In the genomic region with DNA sequence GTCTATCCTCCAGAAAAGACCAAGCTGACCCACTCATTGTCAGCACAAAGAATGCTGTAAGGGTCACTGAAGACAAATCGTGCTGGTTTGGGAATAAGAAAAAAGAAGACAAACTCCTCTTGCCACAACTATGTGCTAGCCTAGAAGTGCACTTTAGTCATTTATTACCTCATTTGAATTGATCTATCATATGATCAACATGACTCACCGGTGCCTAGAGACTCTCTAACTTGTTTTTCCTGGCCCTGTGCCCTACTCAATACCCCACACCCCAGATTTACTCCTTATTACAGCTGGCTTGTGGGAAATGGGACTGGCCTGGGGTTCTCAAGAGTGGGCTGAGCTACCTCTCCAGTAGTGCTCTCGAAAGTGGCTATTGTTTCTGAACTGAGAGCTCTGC, we compare ENCODE assay signal across 10 cellular contexts. TPM values are rescaled to one million over a fixed set of nuclear protein-coding genes. Genes with fewer than 3 reads are reported as not detected.
DNase-seq lines count a peak whose midpoint lies in the region; ATAC-seq, FAIRE-seq and TF ChIP-seq lines count a peak whose summit lies in the region.
"Had no signal": no experiment of that assay in that cellular context is flagged by ENCODE, and none has a peak within 500 bp of the region (broad histone marks: within the 10 kb centered on the region; RNA-seq: fewer than 3 reads in every experiment).

No MANE protein-coding gene starts in this region.

- no peak for FAIRE-seq in GM19239 (lab: Jason Lieb, UNC)

- peaks cover 0 to 9% (median 6%) of the 10 kb centered on the region in 4 donors for H3K4me1 ChIP-seq in liver (ENCODE audit: control insufficient read depth in 4 of 4, insufficient read depth in 4 of 4, low read length in 3 of 4)

- H3K27ac ChIP-seq in AG04450 (ENCODE audit: low read depth, low read length) (peak overlapping the region; percentile 62), liver (ENCODE audit: low read depth in 1 of 2, low read length in 2 of 2) (peak overlapping the region; percentile 45 to 72)
- H3K27ac ChIP-seq: heart left ventricle had no signal

- H3K27me3 Mint-ChIP-seq in brain = peaks cover 2% of the 10 kb centered on the region
- H3K27me3 Mint-ChIP-seq in endothelial cell (ENCODE audit: unreplicated experiment) = peaks cover 4% of the 10 kb centered on the region

- H3K9me3 ChIP-seq in AG04450 (ENCODE audit: control insufficient read depth, insufficient read depth, low read length) = peaks cover 11% of the 10 kb centered on the region; the same call in 1 of the 2 replicates
- H3K9me3 ChIP-seq in liver (ENCODE audit: control insufficient read depth in 4 of 4, low read length in 3 of 4) = no peaks in the 10 kb centered on the region
- H3K9me3 ChIP-seq: heart left ventricle had no signal

- peaks cover 22% of the 10 kb centered on the region for H3K4me1 Mint-ChIP-seq in brain
- H3K4me1 Mint-ChIP-seq in endothelial cell (ENCODE audit: unreplicated experiment) = peaks cover 5% of the 10 kb centered on the region

- 25% methylated on average over 3 of the region's 3 CpGs for WGBS in liver

- TF ChIP-seq CTCF in AG04450 (IDR thresholded peaks at IDR 0.05; ENCODE audit: low read depth, low read length) (no peak), brain (conservative IDR thresholded peaks at IDR 0.05) (no peak), liver (IDR thresholded peaks at IDR 0.05; ENCODE audit: low read depth, low read length, missing input control) (no peak), endothelial cell (IDR thresholded peaks at IDR 0.05; ENCODE audit: unreplicated experiment) (no peak)

- H3K27me3 ChIP-seq in AG04450 (ENCODE audit: control insufficient read depth, insufficient read depth, low read length) (no peaks in the 10 kb centered on the region), liver (ENCODE audit: control insufficient read depth in 4 of 4, insufficient read depth in 4 of 4, low read length in 3 of 4) (no peaks in the 10 kb centered on the region)
- H3K27me3 ChIP-seq: heart left ventricle had no signal

- H3K4me3 ChIP-seq in AG04450 (ENCODE audit: low read depth, low read length) (no peak overlapping the region), liver (ENCODE audit: low read depth in 1 of 3, low read length in 3 of 3) (no peak overlapping the region)
- H3K4me3 ChIP-seq: heart left ventricle had no signal

- peaks cover 0 to 4% (median 0%) of the 10 kb centered on the region in 5 experiments for H3K9me3 Mint-ChIP-seq in brain
- no peaks in the 10 kb centered on the region for H3K9me3 Mint-ChIP-seq in endothelial cell (ENCODE audit: unreplicated experiment)

- H3K4me3 Mint-ChIP-seq in brain (no peak overlapping the region), endothelial cell (ENCODE audit: unreplicated experiment) (no peak overlapping the region)

- DNase-seq in AG04450 (ENCODE audit: low read depth, low spot score) = peak; percentile 78
- peak; percentile 69 for DNase-seq in HK-2 (ENCODE audit: unreplicated experiment)
- DNase-seq in GM19239 (ENCODE audit: insufficient read length, low spot score) = no peak
- no peak for DNase-seq in stimulated activated CD4-positive, alpha-beta T cell treated with anti-CD3 and anti-CD28 coated beads, Interleukin-4, amount 100 ng/mL, for 1 hour
- DNase-seq in endothelial cell (ENCODE audit: low spot score) = no peak
- DNase-seq: heart left ventricle, NCI-H2227 treated with DMSO at 0.1 percent for 48 hours had no signal

- no peaks in the 10 kb centered on the region for H3K36me3 ChIP-seq in liver (ENCODE audit: control insufficient read depth in 4 of 4, insufficient read depth in 3 of 4, low read depth in 1 of 4, low read length in 3 of 4)
- H3K36me3 ChIP-seq: heart left ventricle had no signal

- TF ChIP-seq RAD21 in liver (IDR thresholded peaks at IDR 0.05) = peak in 1 of 2 donors; percentile 31

- H3K36me3 Mint-ChIP-seq in brain (no peaks in the 10 kb centered on the region), endothelial cell (ENCODE audit: low read depth, unreplicated experiment) (no peaks in the 10 kb centered on the region)

- no peak for ATAC-seq in GM19452 (IDR thresholded peaks at IDR 0.05; ENCODE audit: unreplicated experiment)

- no peak overlapping the region for H3K9ac ChIP-seq in liver (ENCODE audit: low read depth in 1 of 2, low read length in 2 of 2)

- CTCF ChIA-PET in AG04450 (lab: Charles Lee) = no interaction called here

- H3K27ac Mint-ChIP-seq in brain = peak overlapping the region in 3 of 5 experiments; percentile 32 to 91 (median 54)
- no peak overlapping the region for H3K27ac Mint-ChIP-seq in endothelial cell (ENCODE audit: unreplicated experiment)

- POLR2A ChIA-PET in AG04450 (lab: Yijun Ruan, JAX) = no interaction called here

TF ChIP-seq in liver, 16 proteins besides CTCF, POLR2A, EP300 and RAD21:
- TF ChIP-seq TAF1 (conservative IDR thresholded peaks at IDR 0.05) (no peak), FOXA2 (IDR thresholded peaks at IDR 0.05) (peak; percentile 57), REST (IDR thresholded peaks at IDR 0.05) (no peak), NR2F2 (IDR thresholded peaks at IDR 0.05) (no peak), ATF3 (IDR thresholded peaks at IDR 0.05) (peak; percentile 86), JUND (IDR thresholded peaks at IDR 0.05) (peak; percentile 96 to 100), FOXA1 (IDR thresholded peaks at IDR 0.05) (no peak), HNF4A (conservative IDR thresholded peaks at IDR 0.05) (peak; percentile 72 to 85), RXRA (IDR thresholded peaks at IDR 0.05) (peak; percentile 24 to 80), YY1 (IDR thresholded peaks at IDR 0.05) (peak; percentile 46), GABPA (IDR thresholded peaks at IDR 0.05 in 1 of 2, conservative IDR thresholded peaks at IDR 0.05 in 1 of 2) (no peak), HNF4G (IDR thresholded peaks at IDR 0.05) (no peak), SP1 (IDR thresholded peaks at IDR 0.05) (peak; percentile 30)
- TF ChIP-seq, protein P1, sequence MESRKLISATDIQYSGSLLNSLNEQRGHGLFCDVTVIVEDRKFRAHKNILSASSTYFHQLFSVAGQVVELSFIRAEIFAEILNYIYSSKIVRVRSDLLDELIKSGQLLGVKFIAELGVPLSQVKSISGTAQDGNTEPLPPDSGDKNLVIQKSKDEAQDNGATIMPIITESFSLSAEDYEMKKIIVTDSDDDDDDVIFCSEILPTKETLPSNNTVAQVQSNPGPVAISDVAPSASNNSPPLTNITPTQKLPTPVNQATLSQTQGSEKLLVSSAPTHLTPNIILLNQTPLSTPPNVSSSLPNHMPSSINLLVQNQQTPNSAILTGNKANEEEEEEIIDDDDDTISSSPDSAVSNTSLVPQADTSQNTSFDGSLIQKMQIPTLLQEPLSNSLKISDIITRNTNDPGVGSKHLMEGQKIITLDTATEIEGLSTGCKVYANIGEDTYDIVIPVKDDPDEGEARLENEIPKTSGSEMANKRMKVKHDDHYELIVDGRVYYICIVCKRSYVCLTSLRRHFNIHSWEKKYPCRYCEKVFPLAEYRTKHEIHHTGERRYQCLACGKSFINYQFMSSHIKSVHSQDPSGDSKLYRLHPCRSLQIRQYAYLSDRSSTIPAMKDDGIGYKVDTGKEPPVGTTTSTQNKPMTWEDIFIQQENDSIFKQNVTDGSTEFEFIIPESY (IDR thresholded peaks at IDR 0.05) = peak; percentile 47
- TF ChIP-seq, protein P2, sequence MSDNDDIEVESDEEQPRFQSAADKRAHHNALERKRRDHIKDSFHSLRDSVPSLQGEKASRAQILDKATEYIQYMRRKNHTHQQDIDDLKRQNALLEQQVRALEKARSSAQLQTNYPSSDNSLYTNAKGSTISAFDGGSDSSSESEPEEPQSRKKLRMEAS (IDR thresholded peaks at IDR 0.05) = peak; percentile 29

RNA-seq across cellular contexts. Expression of gene HORMAD2, which starts 35.9 kb away (rescaled TPM):
- polyA plus RNA-seq in AG04450 (2011; rRNA removed) (not detected in 2 replicates), brain (ENCODE audit: insufficient read depth, low read depth, low replicate concordance) (not detected), liver (under 1 TPM; 0.44 to 0.47 TPM)
- not detected in 2 replicates for polyA minus RNA-seq in AG04450 (2011; rRNA and poly(A)+ RNA removed)
- total RNA-seq in liver (1 to 10 TPM in 1 of 2 donors, not detected in 1; 2.8 TPM), endothelial cell (ENCODE audit: unreplicated experiment) (not detected)
- total RNA-seq: heart left ventricle had no signal
- polyA plus RNA-seq: heart left ventricle had no signal

Comparison
In these comparisons a context has a peak if more than half of its experiments do, and no peak if none do; other contexts are left out.
1. DNase-seq: peak in AG04450 (single experiment) and HK-2 (single experiment); none in GM19239 (single experiment), stimulated activated CD4-positive, alpha-beta T cell treated with anti-CD3 and anti-CD28 coated beads, Interleukin-4, amount 100 ng/mL, for 1 hour (single experiment) and endothelial cell (single experiment).